ENCODE assay signal across 18 cellular contexts in the genomic region with DNA sequence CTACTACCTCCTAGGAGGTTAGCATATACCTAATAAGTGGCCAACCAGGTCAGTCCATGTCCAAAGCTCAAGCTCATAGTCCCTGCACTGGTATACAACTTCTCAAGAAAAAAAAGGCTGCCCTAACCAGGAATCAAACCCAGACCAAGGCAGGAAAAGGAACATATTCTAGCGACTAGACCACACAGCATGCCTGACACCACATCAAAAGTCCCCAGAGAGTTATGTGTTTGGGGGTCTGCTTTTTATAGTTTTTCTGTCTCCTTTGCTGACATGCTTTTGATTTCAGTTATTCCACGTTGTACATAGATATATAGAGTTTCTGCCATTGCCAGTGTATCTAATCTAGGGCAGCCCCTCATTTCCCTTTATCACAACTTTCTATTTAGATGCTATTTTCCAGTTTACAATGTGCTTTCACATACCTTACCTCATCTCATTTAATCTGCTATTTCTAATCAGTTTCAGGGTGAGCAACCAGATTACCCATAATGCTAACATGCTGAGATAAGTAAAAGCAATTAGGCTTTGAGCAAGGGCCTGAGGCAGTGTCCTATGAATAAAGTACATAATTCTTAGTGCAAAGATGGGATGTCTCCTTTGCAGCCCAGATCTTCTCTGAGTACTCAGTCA. TPM values are rescaled to one million over a fixed set of nuclear protein-coding genes. Genes with fewer than 3 reads are reported as not detected.
DNase-seq lines count a peak whose midpoint lies in the region; ATAC-seq, FAIRE-seq and TF ChIP-seq lines count a peak whose summit lies in the region.
"Had no signal": no experiment of that assay in that cellular context is flagged by ENCODE, and none has a peak within 500 bp of the region (broad histone marks: within the 10 kb centered on the region; RNA-seq: fewer than 3 reads in every experiment).

No MANE protein-coding gene starts in this region.

- H3K4me2 ChIP-seq in DND-41 (ENCODE audit: insufficient read depth, low read length) (peak overlapping the region; percentile 26; the same call in 1 of the 2 replicates), osteoblast (ENCODE audit: insufficient read depth, low read length) (no peak overlapping the region)

- H3K9me3 ChIP-seq in DND-41 (ENCODE audit: insufficient read depth, low read length, severe bottlenecking) (no peaks in the 10 kb centered on the region), osteoblast (ENCODE audit: low read depth, low read length) (no peaks in the 10 kb centered on the region)
- H3K9me3 ChIP-seq: ovary had no signal

- H3K4me1 ChIP-seq in DND-41 (ENCODE audit: insufficient read depth, low read length) (peaks cover 29% of the 10 kb centered on the region), osteoblast (ENCODE audit: insufficient read depth, low read length) (peaks cover 6% of the 10 kb centered on the region)

- CTCF ChIA-PET in activated CD4-positive, alpha-beta memory T cell treated with anti-CD3 and anti-CD28 coated beads, Interleukin-2, amount 10 ng/mL, durations not matched to agents 7 days and 5 days (lab: Charles Lee), result no interaction called here

- H2AFZ ChIP-seq in DND-41 (ENCODE audit: low read depth, low read length) (no peak overlapping the region), osteoblast (ENCODE audit: low read length) (no peak overlapping the region)

- H3K9ac ChIP-seq in DND-41 (ENCODE audit: low read depth, low read length), result no peak overlapping the region

- H3K36me3 ChIP-seq in DND-41 (ENCODE audit: insufficient read depth, low read length), result peaks cover 27% of the 10 kb centered on the region
- H3K36me3 ChIP-seq in osteoblast (ENCODE audit: insufficient read depth, low read length), result no peaks in the 10 kb centered on the region
- H3K36me3 ChIP-seq: ovary had no signal

- H3K9me3 Mint-ChIP-seq in activated CD4-positive, alpha-beta T cell treated with anti-CD3 and anti-CD28 coated beads, Interleukin-2, amount 10 ng/mL, durations not matched to agents 24 days and 14 days, result no peaks in the 10 kb centered on the region
- H3K9me3 Mint-ChIP-seq in activated CD4-positive, alpha-beta memory T cell treated with anti-CD3 and anti-CD28 coated beads, Interleukin-2, amount 10 ng/mL, durations not matched to agents 7 days and 5 days, result no peaks in the 10 kb centered on the region
- peaks cover 0 to 4% (median 0%) of the 10 kb centered on the region in 7 donors for H3K9me3 Mint-ChIP-seq in naive B cell

- peak; percentile 97 for ATAC-seq in DND-41 (ENCODE audit: insufficient read depth, low read depth)
- ATAC-seq in naive B cell (ENCODE audit: low read depth in 2 of 2), result no peak
- ATAC-seq: K562 had no signal

- no peak overlapping the region for H3K27ac ChIP-seq in DND-41 (ENCODE audit: low read length)
- H3K27ac ChIP-seq in osteoblast (ENCODE audit: low read depth, low read length), result no peak overlapping the region
- H3K27ac ChIP-seq: ovary had no signal

- H3K79me2 ChIP-seq in DND-41 (ENCODE audit: insufficient read depth, low read length) (peaks cover 80% of the 10 kb centered on the region), osteoblast (ENCODE audit: insufficient read depth, low read length) (peaks cover 3% of the 10 kb centered on the region)

- H3K4me3 ChIP-seq in DND-41 (ENCODE audit: low read depth in 1 of 2, low read length in 2 of 2) (no peak overlapping the region), osteoblast (ENCODE audit: insufficient read depth, low read length) (no peak overlapping the region)
- H3K4me3 ChIP-seq: K562, ovary had no signal

- peak overlapping the region; percentile 12 for H3K4me3 Mint-ChIP-seq in activated CD4-positive, alpha-beta T cell treated with anti-CD3 and anti-CD28 coated beads, Interleukin-2, amount 10 ng/mL, durations not matched to agents 24 days and 14 days
- H3K4me3 Mint-ChIP-seq in activated CD4-positive, alpha-beta memory T cell treated with anti-CD3 and anti-CD28 coated beads, Interleukin-2, amount 10 ng/mL, durations not matched to agents 7 days and 5 days, result no peak overlapping the region
- H3K4me3 Mint-ChIP-seq in naive B cell, result peak overlapping the region in 7 of 8 donors; percentile 0 to 62 (median 26)

- peak overlapping the region; percentile 72 for H3K27ac Mint-ChIP-seq in activated CD4-positive, alpha-beta T cell treated with anti-CD3 and anti-CD28 coated beads, Interleukin-2, amount 10 ng/mL, durations not matched to agents 24 days and 14 days
- H3K27ac Mint-ChIP-seq in activated CD4-positive, alpha-beta memory T cell treated with anti-CD3 and anti-CD28 coated beads, Interleukin-2, amount 10 ng/mL, durations not matched to agents 7 days and 5 days, result peak overlapping the region; percentile 40
- peak overlapping the region in 5 of 6 donors; percentile 12 to 88 (median 29) for H3K27ac Mint-ChIP-seq in naive B cell

- H4K20me1 ChIP-seq in DND-41 (ENCODE audit: insufficient read depth, low read length) (peaks cover 58% of the 10 kb centered on the region), osteoblast (ENCODE audit: insufficient read depth, low read length) (no peaks in the 10 kb centered on the region)

- TF ChIP-seq CTCF in DND-41 (IDR thresholded peaks at IDR 0.05; ENCODE audit: borderline replicate concordance, extremely low read depth, low read length, poor library complexity, severe bottlenecking) (no peak), osteoblast (IDR thresholded peaks at IDR 0.05; ENCODE audit: extremely low read depth, low read depth, low read length) (no peak), D721Med (IDR thresholded peaks at IDR 0.05; ENCODE audit: insufficient read depth, missing control alignments) (no peak)

- FAIRE-seq in D721Med (lab: Jason Lieb, UNC), result no peak
- FAIRE-seq: K562 had no signal

- H3K36me3 Mint-ChIP-seq in activated CD4-positive, alpha-beta T cell treated with anti-CD3 and anti-CD28 coated beads, Interleukin-2, amount 10 ng/mL, durations not matched to agents 24 days and 14 days (ENCODE audit: low read depth), result peaks cover 13% of the 10 kb centered on the region
- peaks cover 33% of the 10 kb centered on the region for H3K36me3 Mint-ChIP-seq in activated CD4-positive, alpha-beta memory T cell treated with anti-CD3 and anti-CD28 coated beads, Interleukin-2, amount 10 ng/mL, durations not matched to agents 7 days and 5 days (ENCODE audit: low read depth)
- no peaks in the 10 kb centered on the region for H3K36me3 Mint-ChIP-seq in naive B cell

- H3K4me1 Mint-ChIP-seq in activated CD4-positive, alpha-beta T cell treated with anti-CD3 and anti-CD28 coated beads, Interleukin-2, amount 10 ng/mL, durations not matched to agents 24 days and 14 days, result peaks cover 41% of the 10 kb centered on the region
- peaks cover 59% of the 10 kb centered on the region for H3K4me1 Mint-ChIP-seq in activated CD4-positive, alpha-beta memory T cell treated with anti-CD3 and anti-CD28 coated beads, Interleukin-2, amount 10 ng/mL, durations not matched to agents 7 days and 5 days
- H3K4me1 Mint-ChIP-seq in naive B cell, result peaks cover 22 to 57% (median 35%) of the 10 kb centered on the region in 3 donors

- no peak for DNase-seq in activated CD4-positive, alpha-beta T cell treated with anti-CD3 and anti-CD28 coated beads, Interleukin-2, amount 10 ng/mL, durations not matched to agents 24 days and 14 days
- no peak for DNase-seq in activated CD4-positive, alpha-beta T cell treated with anti-CD3 and anti-CD28 coated beads for 48 hours
- peak; percentile 63 for DNase-seq in DND-41
- no peak for DNase-seq in activated CD4-positive, alpha-beta memory T cell treated with anti-CD3 and anti-CD28 coated beads, Interleukin-2, amount 10 ng/mL, durations not matched to agents 7 days and 5 days
- DNase-seq in naive B cell, result no peak
- no peak for DNase-seq in osteoblast (ENCODE audit: insufficient read length, low spot score, missing footprints)
- no peak for DNase-seq in D721Med (ENCODE audit: insufficient read length, low spot score)
- DNase-seq in NCI-H226, result no peak
- DNase-seq: activated CD4-positive, CD25-positive, alpha-beta regulatory T cell treated with anti-CD3 and anti-CD28 coated beads, Interleukin-2, amount 50 U/mL, for 72 hours; aorta; cerebellar nuclear complex; effector memory CD4-positive, alpha-beta T cell; NCI-H1930; NCI-H510A; ovary; SHP77; stimulated activated CD4-positive, alpha-beta T cell treated with anti-CD3 and anti-CD28 coated beads, Interleukin-1b, Interleukin-23, amount 100 ng/mL, for 48 hours had no signal

- POLR2A ChIA-PET in activated CD4-positive, alpha-beta memory T cell treated with anti-CD3 and anti-CD28 coated beads, Interleukin-2, amount 10 ng/mL, durations not matched to agents 7 days and 5 days (lab: Charles Lee), result no interaction called here

- intact Hi-C loops in activated CD4-positive, alpha-beta T cell treated with anti-CD3 and anti-CD28 coated beads, Interleukin-2, amount 10 ng/mL, durations not matched to agents 24 days and 14 days (cut with micrococcal nuclease), result loop anchor here (10.0 kb wide), 1 partner anchor 162 kb away; no protein-coding TSS in a partner anchor

- H3K27me3 Mint-ChIP-seq in activated CD4-positive, alpha-beta T cell treated with anti-CD3 and anti-CD28 coated beads, Interleukin-2, amount 10 ng/mL, durations not matched to agents 24 days and 14 days, result no peaks in the 10 kb centered on the region
- no peaks in the 10 kb centered on the region for H3K27me3 Mint-ChIP-seq in activated CD4-positive, alpha-beta memory T cell treated with anti-CD3 and anti-CD28 coated beads, Interleukin-2, amount 10 ng/mL, durations not matched to agents 7 days and 5 days
- no peaks in the 10 kb centered on the region for H3K27me3 Mint-ChIP-seq in naive B cell

- H3K27me3 ChIP-seq in DND-41 (ENCODE audit: insufficient read depth, low read length, poor library complexity) (no peaks in the 10 kb centered on the region), osteoblast (ENCODE audit: insufficient read depth, low read length) (no peaks in the 10 kb centered on the region)
- H3K27me3 ChIP-seq: ovary had no signal

RNA-seq across cellular contexts. Expression of a gene that starts 17.8 kb away (rescaled TPM):
- 37.4 and 38.0 TPM in 2 replicates for total RNA-seq in activated CD4-positive, alpha-beta T cell treated with anti-CD3 and anti-CD28 coated beads, Interleukin-2, amount 10 ng/mL, durations not matched to agents 24 days and 14 days
- 100 to 1,000 TPM; 119 to 121 TPM for total RNA-seq in activated CD4-positive, alpha-beta memory T cell treated with anti-CD3 and anti-CD28 coated beads, Interleukin-2, amount 10 ng/mL, durations not matched to agents 7 days and 5 days
- 10 to 100 TPM; 43.9 to 57.0 (median 51.4) TPM for polyA plus RNA-seq in naive B cell (ENCODE audit: low read depth in 6 of 6)
- total RNA-seq in osteoblast, result 17.4 and 19.2 TPM in 2 replicates
